ENCODE assay signal across 17 cellular contexts in genomic region chr9:79123419-79123818, GRCh38.
A peak's percentile ranks its signal among the peaks of the same experiment; 100 is the strongest.
DNase-seq lines count a peak whose midpoint lies in the region; FAIRE-seq and TF ChIP-seq lines count a peak whose summit lies in the region.
"Had no signal": no experiment of that assay in that cellular context is flagged by ENCODE, and none has a peak within 500 bp of the region (broad histone marks: within the 10 kb centered on the region; RNA-seq: fewer than 3 reads in every experiment).

No MANE protein-coding gene starts in this region.

- H3K4me3 ChIP-seq in astrocyte of the spinal cord (ENCODE audit: low read depth, low read length) = no peak overlapping the region
- H3K4me3 ChIP-seq in fibroblast of villous mesenchyme (ENCODE audit: low read depth, low read length) = no peak overlapping the region
- H3K4me3 ChIP-seq in uterus = no peak overlapping the region
- H3K4me3 ChIP-seq: HAP-1, PC-9, SK-N-MC had no signal

- in situ Hi-C loops in astrocyte of the spinal cord (cut with HindIII; ENCODE audit: low sequenced_read_pairs) = no loop called here

- H3K27ac ChIP-seq in uterus = no peak overlapping the region
- H3K27ac ChIP-seq: KMS-11, PC-9, SK-N-MC had no signal

- peak; percentile 12 for DNase-seq in ELR (ENCODE audit: low read depth)
- peak; percentile 32 for DNase-seq in astrocyte of the spinal cord (ENCODE audit: low read depth, low spot score)
- DNase-seq in fibroblast of villous mesenchyme (ENCODE audit: low read depth) = peak; percentile 23
- DNase-seq in activated effector memory CD4-positive, alpha-beta T cell treated with anti-CD3 and anti-CD28 coated beads, Interleukin-2, amount 50 U/mL, for 16 hours = no peak
- no peak for DNase-seq in uterus
- no peak for DNase-seq in head of caudate nucleus
- no peak for DNase-seq in GM12892 (ENCODE audit: insufficient read length)
- DNase-seq: CD4-positive, alpha-beta memory T cell; DMS79 treated with DMSO at 0.1 percent for 48 hours; NCI-H1105 treated with DMSO at 0.1 percent for 48 hours; NCI-H187; NCI-H69; PC-9 had no signal

- no peaks in the 10 kb centered on the region for H3K27me3 ChIP-seq in uterus

- H3K9me3 ChIP-seq in uterus = no peaks in the 10 kb centered on the region
- H3K9me3 ChIP-seq: HAP-1 had no signal

- TF ChIP-seq EP300 in Ishikawa (IDR thresholded peaks at IDR 0.05; ENCODE audit: borderline replicate concordance) = no peak

- TF ChIP-seq RAD21 in Ishikawa (IDR thresholded peaks at IDR 0.05; ENCODE audit: low read depth) = no peak

- TF ChIP-seq CTCF in astrocyte of the spinal cord (IDR thresholded peaks at IDR 0.05; ENCODE audit: low read depth, low read length) (no peak), fibroblast of villous mesenchyme (IDR thresholded peaks at IDR 0.05; ENCODE audit: insufficient read depth, low read depth, low read length) (no peak), uterus (IDR thresholded peaks at IDR 0.05) (no peak)

- H3K36me3 ChIP-seq in uterus = no peaks in the 10 kb centered on the region
- H3K36me3 ChIP-seq: HAP-1 had no signal

- no peak for FAIRE-seq in GM12892 (lab: Jason Lieb, UNC)

- H3K4me1 ChIP-seq in uterus = no peaks in the 10 kb centered on the region
- H3K4me1 ChIP-seq: HAP-1 had no signal

- no peak for TF ChIP-seq POLR2A in uterus (IDR thresholded peaks at IDR 0.05)
- no peak for TF ChIP-seq POLR2A in GM12892 (IDR thresholded peaks at IDR 0.05; ENCODE audit: low read depth, low read length)

- intact Hi-C loops in uterus (cut with DNase I; ENCODE audit: low total_unique reads) (no loop called here), head of caudate nucleus (cut with DNase I) (no loop called here)

TF ChIP-seq in Ishikawa, 13 proteins besides CTCF, POLR2A, EP300 and RAD21:
- TF ChIP-seq CREB1 (IDR thresholded peaks at IDR 0.05; ENCODE audit: low read depth) (no peak), USF1 (IDR thresholded peaks at IDR 0.05) (no peak), TCF12 (IDR thresholded peaks at IDR 0.05; ENCODE audit: low read depth) (no peak), TEAD4 (IDR thresholded peaks at IDR 0.05) (no peak), REST (IDR thresholded peaks at IDR 0.05; ENCODE audit: low read depth) (peak; percentile 66; the same call in 1 of the 2 replicates)

Comparison
In these comparisons a context has a peak if more than half of its experiments do, and no peak if none do; other contexts are left out.
1. DNase-seq: peak in ELR (single experiment), astrocyte of the spinal cord (single experiment) and fibroblast of villous mesenchyme (single experiment); none in activated effector memory CD4-positive, alpha-beta T cell treated with anti-CD3 and anti-CD28 coated beads, Interleukin-2, amount 50 U/mL, for 16 hours (single experiment), uterus (0 of 2), head of caudate nucleus (0 of 42) and GM12892 (single experiment).